In genomic region chr1:111666828-111667227, GRCh38 we compare ENCODE assay signal across 19 cellular contexts. TPM values are rescaled to one million over a fixed set of nuclear protein-coding genes. Genes with fewer than 3 reads are reported as not detected.
DNase-seq lines count a peak whose midpoint lies in the region; TF ChIP-seq lines count a peak whose summit lies in the region.
"Had no signal": no experiment of that assay in that cellular context is flagged by ENCODE, and none has a peak within 500 bp of the region (broad histone marks: within the 10 kb centered on the region; RNA-seq: fewer than 3 reads in every experiment).

No MANE protein-coding gene starts in this region.

- H3K9ac ChIP-seq in BLaER1 treated with 17β-estradiol and CSF1 and Interleukin-3, amounts not matched to agents 10 nM and 100 nM: no peak overlapping the region
- no peak overlapping the region for H3K9ac ChIP-seq in muscle layer of colon (ENCODE audit: low read length)
- H3K9ac ChIP-seq: GM23248 had no signal

- TF ChIP-seq CTCF in A673 (conservative IDR thresholded peaks at IDR 0.05; ENCODE audit: low read depth, low read length): no peak
- no peak for TF ChIP-seq CTCF in chondrocyte (IDR thresholded peaks at IDR 0.05)

- no peak overlapping the region for H3K4me3 Mint-ChIP-seq in chondrocyte (ENCODE audit: unreplicated experiment)
- H3K4me3 Mint-ChIP-seq: activated CD4-positive, alpha-beta T cell treated with anti-CD3 and anti-CD28 coated beads, Interleukin-2, amount 10 ng/mL, durations not matched to agents 24 days and 14 days; stimulated activated memory B cell treated with anti-CD40 and anti-IgM and Interleukin-4, amounts not matched to agents 10 μg/mL and 1 μg/mL and 100 μg/mL, for 72 hours had no signal

- BruUV-seq in A673 (replicated peaks; lab: Mats Ljungman, UMichigan): no TSS peak

- H3K4me3 ChIP-seq in A673 (ENCODE audit: low read depth, low read length, poor library complexity, severe bottlenecking) (no peak overlapping the region), muscle layer of colon (ENCODE audit: low read depth in 1 of 2, low read length in 2 of 2) (no peak overlapping the region)
- H3K4me3 ChIP-seq in BLaER1 treated with 17β-estradiol and CSF1 and Interleukin-3, amounts not matched to agents 10 nM and 100 nM: no peak overlapping the region
- H3K4me3 ChIP-seq: GM23248, tibial nerve had no signal

- peak overlapping the region in 7 of 11 experiments; percentile 27 to 60 (median 49); a peak in 12 of 22 replicates for H3K4me2 ChIP-seq in BLaER1 treated with 17β-estradiol and CSF1 and Interleukin-3, amounts not matched to agents 10 nM and 100 nM

- CTCF ChIA-PET in A673 (lab: Charles Lee): no interaction called here

- POLR2A ChIA-PET in A673 (lab: Charles Lee; ENCODE audit: low non-redundant PET): no interaction called here

- H3K9me3 ChIP-seq in A673 (ENCODE audit: low read depth, low read length, poor library complexity, severe bottlenecking): no peaks in the 10 kb centered on the region
- no peaks in the 10 kb centered on the region for H3K9me3 ChIP-seq in BLaER1 treated with 17β-estradiol and CSF1 and Interleukin-3, amounts not matched to agents 10 nM and 100 nM (replicated peaks in 1 of 11)
- no peaks in the 10 kb centered on the region for H3K9me3 ChIP-seq in muscle layer of colon (ENCODE audit: low read length)
- H3K9me3 ChIP-seq: tibial nerve had no signal

- H3K9me3 Mint-ChIP-seq in chondrocyte (ENCODE audit: low read depth): no peaks in the 10 kb centered on the region
- H3K9me3 Mint-ChIP-seq: activated CD4-positive, alpha-beta T cell treated with anti-CD3 and anti-CD28 coated beads, Interleukin-2, amount 10 ng/mL, durations not matched to agents 24 days and 14 days; stimulated activated memory B cell treated with anti-CD40 and anti-IgM and Interleukin-4, amounts not matched to agents 10 μg/mL and 1 μg/mL and 100 μg/mL, for 72 hours had no signal

- H3K36me3 ChIP-seq in A673 (ENCODE audit: insufficient read depth, low read length, poor library complexity, severe bottlenecking) (no peaks in the 10 kb centered on the region), muscle layer of colon (ENCODE audit: insufficient read depth, low read length) (no peaks in the 10 kb centered on the region)
- H3K36me3 ChIP-seq in BLaER1 treated with 17β-estradiol and CSF1 and Interleukin-3, amounts not matched to agents 10 nM and 100 nM: peaks cover 8 to 48% (median 16%) of the 10 kb centered on the region in 11 experiments; a peak in 19 of 22 replicates

- DNase-seq in A673 (ENCODE audit: low spot score) (peak; percentile 15), amniotic epithelial cell (ENCODE audit: low read depth) (peak; percentile 16), chondrocyte (ENCODE audit: low spot score) (no peak), DMS79 (lab: John Stamatoyannopoulos, UW) (no peak), putamen (ENCODE audit: low spot score) (no peak)
- DNase-seq in stimulated activated CD4-positive, alpha-beta T cell treated with anti-CD3 and anti-CD28 coated beads, Interleukin-2, amount 100 ng/mL, for 48 hours: no peak
- DNase-seq: activated CD4-positive, alpha-beta T cell treated with anti-CD3 and anti-CD28 coated beads, Interleukin-2, amount 10 ng/mL, durations not matched to agents 24 days and 14 days; activated T-cell treated with anti-CD3 and anti-CD28 coated beads for 4 hours; AML-193; caudate nucleus; GM23248; kidney; NCI-H1092; NCI-H748 treated with DMSO at 0.1 percent for 48 hours; PC-3 had no signal

- H3K27me3 Mint-ChIP-seq in chondrocyte (ENCODE audit: low read depth): no peaks in the 10 kb centered on the region
- H3K27me3 Mint-ChIP-seq: activated CD4-positive, alpha-beta T cell treated with anti-CD3 and anti-CD28 coated beads, Interleukin-2, amount 10 ng/mL, durations not matched to agents 24 days and 14 days; stimulated activated memory B cell treated with anti-CD40 and anti-IgM and Interleukin-4, amounts not matched to agents 10 μg/mL and 1 μg/mL and 100 μg/mL, for 72 hours had no signal

- H3K36me3 Mint-ChIP-seq in chondrocyte (ENCODE audit: low read depth): peaks cover 2% of the 10 kb centered on the region

- intact Hi-C loops in A673 (cut with micrococcal nuclease; ENCODE audit: unreplicated experiment): no loop called here

- H3K27me3 ChIP-seq in A673 (replicated peaks; ENCODE audit: insufficient read depth, low read depth, low read length, poor library complexity): no peaks in the 10 kb centered on the region
- no peaks in the 10 kb centered on the region for H3K27me3 ChIP-seq in BLaER1 treated with 17β-estradiol and CSF1 and Interleukin-3, amounts not matched to agents 10 nM and 100 nM
- no peaks in the 10 kb centered on the region for H3K27me3 ChIP-seq in muscle layer of colon (ENCODE audit: control insufficient read depth in 1 of 2, insufficient read depth in 2 of 2, low read length in 2 of 2)
- H3K27me3 ChIP-seq: tibial nerve had no signal

- H3K27ac ChIP-seq in A673 (ENCODE audit: low read depth, low read length, poor library complexity, severe bottlenecking): no peak overlapping the region
- no peak overlapping the region for H3K27ac ChIP-seq in BLaER1 treated with 17β-estradiol and CSF1 and Interleukin-3, amounts not matched to agents 10 nM and 100 nM
- H3K27ac ChIP-seq in muscle layer of colon (ENCODE audit: low read depth, low read length): peak overlapping the region; percentile 25
- H3K27ac ChIP-seq: GM23248, tibial nerve had no signal

- H3K27ac Mint-ChIP-seq in chondrocyte (ENCODE audit: unreplicated experiment): no peak overlapping the region
- H3K27ac Mint-ChIP-seq: activated CD4-positive, alpha-beta T cell treated with anti-CD3 and anti-CD28 coated beads, Interleukin-2, amount 10 ng/mL, durations not matched to agents 24 days and 14 days; stimulated activated memory B cell treated with anti-CD40 and anti-IgM and Interleukin-4, amounts not matched to agents 10 μg/mL and 1 μg/mL and 100 μg/mL, for 72 hours had no signal

- peaks cover 35% of the 10 kb centered on the region for H3K4me1 Mint-ChIP-seq in chondrocyte (ENCODE audit: low read depth)

- H4K20me1 ChIP-seq in BLaER1 treated with 17β-estradiol and CSF1 and Interleukin-3, amounts not matched to agents 10 nM and 100 nM: peaks cover 7 to 100% (median 61%) of the 10 kb centered on the region in 11 experiments; a peak in 15 of 22 replicates

- no peaks in the 10 kb centered on the region for H3K4me1 ChIP-seq in A673 (ENCODE audit: insufficient read depth, low read length, poor library complexity, severe bottlenecking)
- peaks cover 20 to 60% (median 34%) of the 10 kb centered on the region in 10 experiments for H3K4me1 ChIP-seq in BLaER1 treated with 17β-estradiol and CSF1 and Interleukin-3, amounts not matched to agents 10 nM and 100 nM
- H3K4me1 ChIP-seq in muscle layer of colon (ENCODE audit: insufficient read depth, low read length): peaks cover 43% of the 10 kb centered on the region

RNA-seq across cellular contexts. Expression of gene RAP1A, which starts 47.2 kb away (rescaled TPM):
- 50.9 and 52.8 TPM in 2 replicates for total RNA-seq in A673 (2021)
- total RNA-seq in chondrocyte: 53.5 to 64.0 TPM (median 60.5 TPM) in 3 replicates

Comparison
In these comparisons a context has a peak if more than half of its experiments do, and no peak if none do; other contexts are left out.
1. DNase-seq: peak in A673 (single experiment) and amniotic epithelial cell (single experiment); none in chondrocyte (single experiment), DMS79 (single experiment), putamen (single experiment) and stimulated activated CD4-positive, alpha-beta T cell treated with anti-CD3 and anti-CD28 coated beads, Interleukin-2, amount 100 ng/mL, for 48 hours (0 of 2).